23 cellular contexts compared by ENCODE assay signal in genomic region chr1:244958593-244958992, GRCh38.
"Had no signal": no experiment of that assay in that cellular context is flagged by ENCODE, and none has a peak within 500 bp of the region (broad histone marks: within the 10 kb centered on the region; RNA-seq: fewer than 3 reads in every experiment).

No MANE protein-coding gene starts in this region.

- H3K27me3 ChIP-seq: dorsolateral prefrontal cortex, esophagus squamous epithelium, gastrocnemius medialis, heart right ventricle, left lung had no signal

- H3K4me3 ChIP-seq: coronary artery, dorsolateral prefrontal cortex, esophagus squamous epithelium, gastrocnemius medialis, heart right ventricle, left lung, lower lobe of right lung, mucosa of descending colon had no signal

- H3K36me3 ChIP-seq: esophagus squamous epithelium, gastrocnemius medialis, heart right ventricle, left lung, lower lobe of right lung had no signal

- DNase-seq: dermis blood vessel endothelial cell; dorsolateral prefrontal cortex; effector CD8-positive, alpha-beta T cell; effector memory CD8-positive, alpha-beta T cell; endodermal cell; erythroblast; esophagus squamous epithelium; foreskin fibroblast; foreskin melanocyte; gastrocnemius medialis; glutamatergic neuron; head of caudate nucleus; heart right ventricle; hippocampal formation; left cardiac atrium; left lung; left ventricle myocardium superior; lower lobe of right lung; mesenchymal stem cell; mucosa of descending colon; naive B cell had no signal

- H3K9me3 ChIP-seq: esophagus squamous epithelium, gastrocnemius medialis, heart right ventricle, left lung, lower lobe of right lung, mucosa of descending colon had no signal

- H3K27ac ChIP-seq: coronary artery, dorsolateral prefrontal cortex, epithelial cell of prostate, esophagus squamous epithelium, heart right ventricle, left lung, lower lobe of right lung had no signal
